24 cellular contexts compared by ENCODE assay signal in genomic region chr20:52805892-52806291, GRCh38.
"Had no signal": no experiment of that assay in that cellular context is flagged by ENCODE, and none has a peak within 500 bp of the region (broad histone marks: within the 10 kb centered on the region; RNA-seq: fewer than 3 reads in every experiment).

No MANE protein-coding gene starts in this region.

- H3K4me3 ChIP-seq: esophagus squamous epithelium, heart right ventricle, lower lobe of right lung, right lobe of liver, thyroid gland, vagina had no signal

- ATAC-seq: heart right ventricle; left cardiac atrium; left ventricle myocardium superior; lower lobe of right lung; naive thymus-derived CD8-positive, alpha-beta T cell; stimulated activated naive B cell treated with anti-CD40 and anti-IgM and Interleukin-4, amounts not matched to agents 10 μg/mL and 1 μg/mL and 100 μg/mL, for 72 hours; stimulated activated naive CD8-positive, alpha-beta T cell treated with anti-CD3 and anti-CD28 coated beads, Interleukin-15, amount 100 ng/mL, for 72 hours had no signal

- DNase-seq: effector CD8-positive, alpha-beta T cell; esophagus squamous epithelium; foreskin melanocyte; glutamatergic neuron; heart right ventricle; hippocampal formation; left cardiac atrium; left ventricle myocardium superior; lower lobe of right lung; naive thymus-derived CD8-positive, alpha-beta T cell; right lobe of liver; small intestine; stimulated activated CD4-positive, alpha-beta T cell treated with anti-CD3 and anti-CD28 coated beads, Interleukin-15, amount 100 ng/mL, for 24 hours; stimulated activated CD4-positive, alpha-beta T cell treated with anti-CD3 and anti-CD28 coated beads, Interleukin-2, amount 100 ng/mL, for 48 hours; stimulated activated naive B cell treated with anti-CD40 and anti-IgM and Interleukin-4, amounts not matched to agents 10 μg/mL and 1 μg/mL and 100 μg/mL, for 72 hours; stimulated activated naive CD8-positive, alpha-beta T cell treated with anti-CD3 and anti-CD28 coated beads, Interleukin-15, amount 100 ng/mL, for 72 hours; thyroid gland; trophoblast cell had no signal

- H3K9me3 ChIP-seq: esophagus squamous epithelium, heart right ventricle, lower lobe of right lung, neutrophil, right lobe of liver, thyroid gland, vagina had no signal

- H3K4me1 ChIP-seq: esophagus squamous epithelium, lower lobe of right lung, parathyroid adenoma, right lobe of liver, thyroid gland, vagina had no signal

- H3K27ac ChIP-seq: esophagus squamous epithelium, heart right ventricle, lower lobe of right lung, neutrophil, parathyroid adenoma, right lobe of liver, thyroid gland, vagina had no signal

- FAIRE-seq: colon, endothelial cell of umbilical vein, islet of Langerhans, small intestine had no signal

- H3K36me3 ChIP-seq: esophagus squamous epithelium, heart right ventricle, lower lobe of right lung, neutrophil, right lobe of liver, thyroid gland, vagina had no signal

- H3K27me3 ChIP-seq: neutrophil, right lobe of liver, thyroid gland, vagina had no signal
